1 cellular context compared by ENCODE assay signal in the genomic region with DNA sequence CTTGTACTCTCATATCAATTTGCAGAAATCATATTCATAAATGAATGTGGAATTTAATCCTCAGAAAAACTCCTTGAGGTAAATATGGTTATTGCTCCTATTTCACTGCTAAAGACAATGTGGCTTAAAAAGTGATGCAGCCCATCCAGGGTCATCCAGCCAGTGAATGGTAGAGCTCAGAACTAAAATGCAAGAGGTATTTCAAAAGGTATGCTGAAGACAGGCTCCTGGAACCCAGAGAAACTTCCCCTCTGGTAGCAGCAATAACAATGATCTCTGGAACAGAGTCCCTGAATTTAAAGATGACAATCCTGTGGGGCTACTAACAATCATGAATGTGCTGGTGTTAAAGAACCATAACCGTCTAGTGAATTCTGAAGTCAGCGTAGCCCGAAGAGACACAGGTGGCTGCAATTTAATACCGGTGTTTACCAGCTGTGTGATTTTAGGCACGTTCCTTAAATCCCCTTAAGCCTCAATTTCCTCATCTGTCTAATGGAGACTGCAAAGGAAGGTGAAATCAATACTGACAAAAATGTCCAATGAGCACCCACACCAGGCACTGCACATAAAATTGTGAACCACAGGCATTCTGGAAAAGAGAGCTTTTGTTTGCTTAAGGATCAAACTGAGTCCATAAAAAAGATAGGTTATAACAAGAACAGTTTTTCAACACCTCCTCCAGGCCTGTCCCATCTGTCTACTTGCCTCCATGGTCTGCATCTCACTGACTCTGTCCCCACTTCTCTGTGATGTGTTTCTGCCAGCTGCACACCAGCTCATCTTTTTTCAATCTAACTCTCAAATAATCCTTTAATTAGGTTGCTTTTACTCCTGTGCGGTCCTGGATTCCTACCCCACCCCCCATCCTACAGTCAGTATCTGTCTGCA.
TF ChIP-seq lines count a peak whose summit lies in the region.

No MANE protein-coding gene starts in this region.

TF ChIP-seq in HEK293, 187 proteins besides CTCF, POLR2A, EP300 and RAD21 (continued from another document and continues in another):
- TF ChIP-seq, protein P1, sequence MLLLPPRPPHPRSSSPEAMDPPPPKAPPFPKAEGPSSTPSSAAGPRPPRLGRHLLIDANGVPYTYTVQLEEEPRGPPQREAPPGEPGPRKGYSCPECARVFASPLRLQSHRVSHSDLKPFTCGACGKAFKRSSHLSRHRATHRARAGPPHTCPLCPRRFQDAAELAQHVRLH (tag by site-specific recombination; IDR thresholded peaks at IDR 0.05) = peak; percentile 98
- TF ChIP-seq, protein P2, sequence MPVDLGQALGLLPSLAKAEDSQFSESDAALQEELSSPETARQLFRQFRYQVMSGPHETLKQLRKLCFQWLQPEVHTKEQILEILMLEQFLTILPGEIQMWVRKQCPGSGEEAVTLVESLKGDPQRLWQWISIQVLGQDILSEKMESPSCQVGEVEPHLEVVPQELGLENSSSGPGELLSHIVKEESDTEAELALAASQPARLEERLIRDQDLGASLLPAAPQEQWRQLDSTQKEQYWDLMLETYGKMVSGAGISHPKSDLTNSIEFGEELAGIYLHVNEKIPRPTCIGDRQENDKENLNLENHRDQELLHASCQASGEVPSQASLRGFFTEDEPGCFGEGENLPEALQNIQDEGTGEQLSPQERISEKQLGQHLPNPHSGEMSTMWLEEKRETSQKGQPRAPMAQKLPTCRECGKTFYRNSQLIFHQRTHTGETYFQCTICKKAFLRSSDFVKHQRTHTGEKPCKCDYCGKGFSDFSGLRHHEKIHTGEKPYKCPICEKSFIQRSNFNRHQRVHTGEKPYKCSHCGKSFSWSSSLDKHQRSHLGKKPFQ (tag by site-specific recombination; IDR thresholded peaks at IDR 0.05) = peak; percentile 79
- TF ChIP-seq ZNF785 (tag by site-specific recombination; IDR thresholded peaks at IDR 0.05) (no peak), ZNF112 (tag by site-specific recombination; IDR thresholded peaks at IDR 0.05) (no peak), PRDM10 (tag by site-specific recombination; IDR thresholded peaks at IDR 0.05) (no peak; the same call in 1 of the 2 replicates), RBAK (tag by site-specific recombination; IDR thresholded peaks at IDR 0.05) (no peak), SCRT1 (tag by site-specific recombination; IDR thresholded peaks at IDR 0.05; ENCODE audit: borderline replicate concordance) (peak; percentile 95), ZBTB1 (tag by site-specific recombination; IDR thresholded peaks at IDR 0.05) (no peak), ZNF221 (tag by site-specific recombination; IDR thresholded peaks at IDR 0.05; ENCODE audit: borderline replicate concordance) (no peak), ZBTB6 (tag by site-specific recombination; IDR thresholded peaks at IDR 0.05) (no peak), ZBTB7A (tag by site-specific recombination; IDR thresholded peaks at IDR 0.05; ENCODE audit: low read depth) (no peak), GLIS1 (tag by site-specific recombination; IDR thresholded peaks at IDR 0.05) (peak; percentile 90), ZNF626 (tag by site-specific recombination; IDR thresholded peaks at IDR 0.05) (peak; percentile 26; the same call in 1 of the 2 replicates), SETDB1 (IDR thresholded peaks at IDR 0.05; ENCODE audit: insufficient read length, low read length) (no peak), OVOL3 (tag by site-specific recombination; IDR thresholded peaks at IDR 0.05) (peak; percentile 99), ZNF23 (tag by site-specific recombination; IDR thresholded peaks at IDR 0.05; ENCODE audit: borderline replicate concordance) (no peak), ZNF416 (tag by site-specific recombination; IDR thresholded peaks at IDR 0.05) (no peak), ZNF555 (tag by site-specific recombination; conservative IDR thresholded peaks at IDR 0.05) (no peak), ZNF341 (tag by site-specific recombination; IDR thresholded peaks at IDR 0.05; ENCODE audit: low read depth) (no peak), ZNF677 (tag by site-specific recombination; IDR thresholded peaks at IDR 0.05) (no peak), WT1 (tag by site-specific recombination; IDR thresholded peaks at IDR 0.05) (peak; percentile 85), ZNF350 (tag by site-specific recombination; IDR thresholded peaks at IDR 0.05) (no peak), ZNF660 (tag by site-specific recombination; IDR thresholded peaks at IDR 0.05) (no peak), ZNF362 (tag by site-specific recombination; IDR thresholded peaks at IDR 0.05) (peak; percentile 81), ZNF133 (tag by site-specific recombination; IDR thresholded peaks at IDR 0.05) (no peak), ZNF514 (tag by site-specific recombination; IDR thresholded peaks at IDR 0.05) (no peak), ZNF664 (tag by site-specific recombination; IDR thresholded peaks at IDR 0.05) (no peak; the same call in 1 of the 2 replicates), ZNF394 (tag by site-specific recombination; IDR thresholded peaks at IDR 0.05; ENCODE audit: borderline replicate concordance) (peak; percentile 76), ZBTB17 (tag by site-specific recombination; IDR thresholded peaks at IDR 0.05) (peak; percentile 80), ZSCAN18 (tag by site-specific recombination; IDR thresholded peaks at IDR 0.05) (no peak), ZNF121 (tag by site-specific recombination; IDR thresholded peaks at IDR 0.05) (peak; percentile 78), REST (tag by site-specific recombination; IDR thresholded peaks at IDR 0.05) (no peak), ZNF239 (tag by site-specific recombination; IDR thresholded peaks at IDR 0.05) (0 out of 2 replicates have a peak, but pooled peaks have one; percentile 47), ZBTB8A (tag by site-specific recombination; IDR thresholded peaks at IDR 0.05) (peak; percentile 52; the same call in 1 of the 2 replicates), ZNF10 (tag by site-specific recombination; IDR thresholded peaks at IDR 0.05) (peak; percentile 64)
- TF ChIP-seq, protein P3, sequence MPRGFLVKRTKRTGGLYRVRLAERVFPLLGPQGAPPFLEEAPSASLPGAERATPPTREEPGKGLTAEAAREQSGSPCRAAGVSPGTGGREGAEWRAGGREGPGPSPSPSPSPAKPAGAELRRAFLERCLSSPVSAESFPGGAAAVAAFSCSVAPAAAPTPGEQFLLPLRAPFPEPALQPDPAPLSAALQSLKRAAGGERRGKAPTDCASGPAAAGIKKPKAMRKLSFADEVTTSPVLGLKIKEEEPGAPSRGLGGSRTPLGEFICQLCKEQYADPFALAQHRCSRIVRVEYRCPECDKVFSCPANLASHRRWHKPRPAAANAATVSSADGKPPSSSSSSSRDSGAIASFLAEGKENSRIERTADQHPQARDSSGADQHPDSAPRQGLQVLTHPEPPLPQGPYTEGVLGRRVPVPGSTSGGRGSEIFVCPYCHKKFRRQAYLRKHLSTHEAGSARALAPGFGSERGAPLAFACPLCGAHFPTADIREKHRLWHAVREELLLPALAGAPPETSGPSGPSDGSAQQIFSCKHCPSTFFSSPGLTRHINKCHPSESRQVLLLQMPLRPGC (tag by site-specific recombination; IDR thresholded peaks at IDR 0.05) = peak; percentile 93
- TF ChIP-seq, protein P4, sequence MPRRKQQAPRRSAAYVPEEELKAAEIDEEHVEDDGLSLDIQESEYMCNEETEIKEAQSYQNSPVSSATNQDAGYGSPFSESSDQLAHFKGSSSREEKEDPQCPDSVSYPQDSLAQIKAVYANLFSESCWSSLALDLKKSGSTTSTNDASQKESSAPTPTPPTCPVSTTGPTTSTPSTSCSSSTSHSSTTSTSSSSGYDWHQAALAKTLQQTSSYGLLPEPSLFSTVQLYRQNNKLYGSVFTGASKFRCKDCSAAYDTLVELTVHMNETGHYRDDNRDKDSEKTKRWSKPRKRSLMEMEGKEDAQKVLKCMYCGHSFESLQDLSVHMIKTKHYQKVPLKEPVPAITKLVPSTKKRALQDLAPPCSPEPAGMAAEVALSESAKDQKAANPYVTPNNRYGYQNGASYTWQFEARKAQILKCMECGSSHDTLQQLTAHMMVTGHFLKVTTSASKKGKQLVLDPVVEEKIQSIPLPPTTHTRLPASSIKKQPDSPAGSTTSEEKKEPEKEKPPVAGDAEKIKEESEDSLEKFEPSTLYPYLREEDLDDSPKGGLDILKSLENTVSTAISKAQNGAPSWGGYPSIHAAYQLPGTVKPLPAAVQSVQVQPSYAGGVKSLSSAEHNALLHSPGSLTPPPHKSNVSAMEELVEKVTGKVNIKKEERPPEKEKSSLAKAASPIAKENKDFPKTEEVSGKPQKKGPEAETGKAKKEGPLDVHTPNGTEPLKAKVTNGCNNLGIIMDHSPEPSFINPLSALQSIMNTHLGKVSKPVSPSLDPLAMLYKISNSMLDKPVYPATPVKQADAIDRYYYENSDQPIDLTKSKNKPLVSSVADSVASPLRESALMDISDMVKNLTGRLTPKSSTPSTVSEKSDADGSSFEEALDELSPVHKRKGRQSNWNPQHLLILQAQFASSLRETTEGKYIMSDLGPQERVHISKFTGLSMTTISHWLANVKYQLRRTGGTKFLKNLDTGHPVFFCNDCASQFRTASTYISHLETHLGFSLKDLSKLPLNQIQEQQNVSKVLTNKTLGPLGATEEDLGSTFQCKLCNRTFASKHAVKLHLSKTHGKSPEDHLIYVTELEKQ (tag by site-specific recombination; IDR thresholded peaks at IDR 0.05; ENCODE audit: borderline replicate concordance) = peak; percentile 96
